ENCODE assay signal across 20 cellular contexts in the genomic region with DNA sequence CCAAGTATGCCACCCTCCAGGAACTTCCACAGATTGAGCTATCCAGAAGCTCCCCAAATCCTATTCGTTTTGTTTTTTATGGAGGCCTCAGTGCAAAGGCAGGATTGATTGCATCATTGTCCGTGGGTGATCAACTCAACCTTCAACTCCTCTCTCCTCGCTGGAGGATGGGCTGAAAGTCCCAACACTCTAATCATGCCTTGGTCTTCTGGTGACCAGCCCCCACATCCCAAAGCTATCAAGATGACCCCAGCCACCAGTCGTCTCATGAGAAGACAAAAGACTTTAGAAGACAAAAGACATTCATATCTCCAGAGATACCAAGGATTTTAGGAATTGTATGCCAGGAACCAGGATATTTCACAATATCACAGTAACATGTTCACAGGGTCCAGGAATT.
DNase-seq lines count a peak whose midpoint lies in the region; ATAC-seq and TF ChIP-seq lines count a peak whose summit lies in the region.
"Had no signal": no experiment of that assay in that cellular context is flagged by ENCODE, and none has a peak within 500 bp of the region (broad histone marks: within the 10 kb centered on the region; RNA-seq: fewer than 3 reads in every experiment).

No MANE protein-coding gene starts in this region.

- CTCF ChIA-PET in A673 (lab: Charles Lee) = no interaction called here

- H3K4me1 ChIP-seq in A673 (ENCODE audit: insufficient read depth, low read length, poor library complexity, severe bottlenecking) (peaks cover 29% of the 10 kb centered on the region), GM23338 (ENCODE audit: insufficient read depth) (peaks cover 6% of the 10 kb centered on the region; the same call in 1 of the 2 replicates), endodermal cell (ENCODE audit: control insufficient read depth, insufficient read depth, low read length) (peaks cover 10% of the 10 kb centered on the region), mesendoderm (ENCODE audit: control insufficient read depth, low read depth, low read length) (peaks cover 12% of the 10 kb centered on the region)
- H3K4me1 ChIP-seq: BE2C had no signal

- no peak overlapping the region for H4K5ac ChIP-seq in mesendoderm (ENCODE audit: low read length)

- intact Hi-C loops in A673 (cut with micrococcal nuclease; ENCODE audit: unreplicated experiment) = no loop called here

- peak overlapping the region; percentile 44 for H3K56ac ChIP-seq in mesendoderm (ENCODE audit: low read length)

- H3K27ac Mint-ChIP-seq in GM23338 = 0 out of 2 replicates have a peak overlapping the region, but pooled peaks have one; percentile 40
- peak overlapping the region; percentile 82 for H3K27ac Mint-ChIP-seq in endodermal cell

- no peak overlapping the region for H3K4me3 Mint-ChIP-seq in GM23338
- H3K4me3 Mint-ChIP-seq in endodermal cell = no peak overlapping the region
- H3K4me3 Mint-ChIP-seq: CD4-positive, alpha-beta memory T cell had no signal

- BruUV-seq in A673 (replicated peaks; lab: Mats Ljungman, UMichigan) = no TSS peak

- H2AK5ac ChIP-seq in mesendoderm (ENCODE audit: low read length) = no peak overlapping the region

- POLR2A ChIA-PET in A673 (lab: Charles Lee; ENCODE audit: low non-redundant PET) = no interaction called here

- peak overlapping the region; percentile 71 for H3K18ac ChIP-seq in mesendoderm (ENCODE audit: low read length)

- no peaks in the 10 kb centered on the region for H3K9me3 Mint-ChIP-seq in GM23338
- H3K9me3 Mint-ChIP-seq in endodermal cell = peaks cover 9% of the 10 kb centered on the region

- no peaks in the 10 kb centered on the region for H4K20me1 ChIP-seq in GM23338 (replicated peaks; ENCODE audit: insufficient read depth)

- H3K27me3 ChIP-seq in A673 (replicated peaks; ENCODE audit: insufficient read depth, low read depth, low read length, poor library complexity) (no peaks in the 10 kb centered on the region), GM23338 (ENCODE audit: insufficient read depth) (no peaks in the 10 kb centered on the region), endodermal cell (ENCODE audit: control insufficient read depth, insufficient read depth, low read length, poor library complexity, severe bottlenecking) (no peaks in the 10 kb centered on the region), mesendoderm (ENCODE audit: insufficient read depth, low read length, poor library complexity) (no peaks in the 10 kb centered on the region)

- H3F3A ChIP-seq in GM23338 (replicated peaks; ENCODE audit: low read depth) = no peaks in the 10 kb centered on the region

- 67 to 100% methylated on average over 2 to 4 of the region's 4 CpGs for WGBS in endodermal cell (ENCODE audit: insufficient coverage in 1 of 2, insufficient read length in 1 of 2), 2 experiments
- no CpG with 5 or more reads among the region's 4 CpGs for WGBS in mesendoderm (ENCODE audit: extremely low coverage, insufficient coverage, low lambda C conversion rate)

- H3K4me3 ChIP-seq in A673 (ENCODE audit: low read depth, low read length, poor library complexity, severe bottlenecking) (no peak overlapping the region), GM23338 (no peak overlapping the region), endodermal cell (ENCODE audit: low read length) (no peak overlapping the region), mesendoderm (ENCODE audit: low read length) (no peak overlapping the region)

- H3K4me1 Mint-ChIP-seq in GM23338 (peaks cover 6% of the 10 kb centered on the region; the same call in 2 of the 3 replicates), endodermal cell (peaks cover 28% of the 10 kb centered on the region)
- H3K4me1 Mint-ChIP-seq: CD4-positive, alpha-beta memory T cell had no signal

- H3K9me3 ChIP-seq in A673 (ENCODE audit: low read depth, low read length, poor library complexity, severe bottlenecking) (no peaks in the 10 kb centered on the region), endodermal cell (ENCODE audit: control insufficient read depth, low read length) (peaks cover 30% of the 10 kb centered on the region)
- H3K9me3 ChIP-seq: BE2C had no signal

- no peak for ATAC-seq in GM23338
- ATAC-seq: HCT116 had no signal

- no peak for TF ChIP-seq CTCF in A673 (conservative IDR thresholded peaks at IDR 0.05; ENCODE audit: low read depth, low read length)
- no peak for TF ChIP-seq CTCF in GM23338 (conservative IDR thresholded peaks at IDR 0.05; ENCODE audit: low read depth in 2 of 2)
- no peak for TF ChIP-seq CTCF in endodermal cell (conservative IDR thresholded peaks at IDR 0.05)

- no peak overlapping the region for H3K4me2 ChIP-seq in GM23338
- H3K4me2 ChIP-seq in mesendoderm (ENCODE audit: low read length) = no peak overlapping the region

- H3K36me3 Mint-ChIP-seq in GM23338 (ENCODE audit: low read depth) = no peaks in the 10 kb centered on the region; the same call in 2 of the 3 replicates
- peaks cover 3% of the 10 kb centered on the region for H3K36me3 Mint-ChIP-seq in endodermal cell (ENCODE audit: low read depth)
- H3K36me3 Mint-ChIP-seq: CD4-positive, alpha-beta memory T cell had no signal

- no peak overlapping the region for H2BK15ac ChIP-seq in mesendoderm (replicated peaks; ENCODE audit: low read depth)

- no peak overlapping the region for H4K8ac ChIP-seq in mesendoderm (ENCODE audit: low read depth, low read length)

- H3K79me2 ChIP-seq in GM23338 (replicated peaks; ENCODE audit: insufficient read depth) = no peaks in the 10 kb centered on the region
- H3K79me2 ChIP-seq in mesendoderm (ENCODE audit: control insufficient read depth, insufficient read depth, low read length) = no peaks in the 10 kb centered on the region

- peak overlapping the region; percentile 86 for H2BK120ac ChIP-seq in mesendoderm (ENCODE audit: low read depth, low read length)

- H3K4ac ChIP-seq in mesendoderm (ENCODE audit: low read depth, low read length) = no peak overlapping the region

- H3K27ac ChIP-seq in A673 (ENCODE audit: low read depth, low read length, poor library complexity, severe bottlenecking) = peak overlapping the region; percentile 76
- no peak overlapping the region for H3K27ac ChIP-seq in GM23338 (ENCODE audit: low read depth)
- H3K27ac ChIP-seq in endodermal cell (ENCODE audit: low read depth, low read length) = no peak overlapping the region
- peak overlapping the region; percentile 40 for H3K27ac ChIP-seq in mesendoderm (ENCODE audit: low read depth, low read length)
- H3K27ac ChIP-seq: 22Rv1 had no signal

- no peak overlapping the region for H2AFZ ChIP-seq in GM23338

- H3K9ac ChIP-seq in endodermal cell (ENCODE audit: extremely low read depth, low read length, poor library complexity, severe bottlenecking) (no peak overlapping the region), mesendoderm (ENCODE audit: low read length) (no peak overlapping the region)

- no peaks in the 10 kb centered on the region for H3K27me3 Mint-ChIP-seq in GM23338 (ENCODE audit: insufficient read depth, low read depth, poor library complexity)
- H3K27me3 Mint-ChIP-seq in endodermal cell (ENCODE audit: insufficient read depth) = peaks cover 1% of the 10 kb centered on the region
- H3K27me3 Mint-ChIP-seq: CD4-positive, alpha-beta memory T cell had no signal

- H3K36me3 ChIP-seq in A673 (ENCODE audit: insufficient read depth, low read length, poor library complexity, severe bottlenecking) (no peaks in the 10 kb centered on the region), GM23338 (ENCODE audit: insufficient read depth) (no peaks in the 10 kb centered on the region), endodermal cell (ENCODE audit: control insufficient read depth, insufficient read depth, low read length) (peaks cover 10% of the 10 kb centered on the region), mesendoderm (ENCODE audit: control insufficient read depth, insufficient read depth, low read length) (no peaks in the 10 kb centered on the region)
- H3K36me3 ChIP-seq: BE2C had no signal

- peaks cover 19% of the 10 kb centered on the region for H3K9me2 ChIP-seq in GM23338 (ENCODE audit: insufficient read depth)

- H2BK5ac ChIP-seq in mesendoderm (ENCODE audit: low read length) = peak overlapping the region; percentile 51

- no peaks in the 10 kb centered on the region for H3K79me1 ChIP-seq in mesendoderm (ENCODE audit: low read length)

- no peak overlapping the region for H3K23ac ChIP-seq in mesendoderm (ENCODE audit: low read length)

- DNase-seq in A673 (ENCODE audit: low spot score) (no peak), GM23338 (ENCODE audit: low spot score) (no peak), endodermal cell (no peak), mesendoderm (peak; percentile 60), NCI-H1694 treated with DMSO at 0.1 percent for 48 hours (lab: John Stamatoyannopoulos, UW) (no peak), nucleus accumbens (lab: John Stamatoyannopoulos, UW) (no peak)
- DNase-seq in activated CD4-positive, alpha-beta T cell treated with anti-CD3 and anti-CD28 coated beads, Interleukin-2, amount 50 U/mL, for 4 hours = no peak
- DNase-seq: ACHN; AML-193; BE2C; C1 segment of cervical spinal cord; Calu3; CD4-positive, alpha-beta memory T cell; COR-L47; DMS53; DMS79 treated with DMSO at 0.1 percent for 48 hours; GF-D8; H7 had no signal

TF ChIP-seq in GM23338, 12 proteins besides CTCF, POLR2A, EP300 and RAD21 (continues in another document):
- TF ChIP-seq ZNF114 (CRISPR knock-in tag; IDR thresholded peaks at IDR 0.05) (no peak), CREB1 (CRISPR knock-in tag; IDR thresholded peaks at IDR 0.05; ENCODE audit: low read depth) (no peak), POLR2AphosphoS5 (IDR thresholded peaks at IDR 0.05; ENCODE audit: low read depth) (no peak), JUNB (IDR thresholded peaks at IDR 0.05; ENCODE audit: unreplicated experiment) (no peak), ZNF331 (CRISPR knock-in tag; IDR thresholded peaks at IDR 0.05; ENCODE audit: low read depth) (no peak), NANOG (IDR thresholded peaks at IDR 0.05; ENCODE audit: borderline replicate concordance) (no peak), STAT1 (IDR thresholded peaks at IDR 0.05; ENCODE audit: unreplicated experiment) (no peak)
- TF ChIP-seq, protein P1, sequence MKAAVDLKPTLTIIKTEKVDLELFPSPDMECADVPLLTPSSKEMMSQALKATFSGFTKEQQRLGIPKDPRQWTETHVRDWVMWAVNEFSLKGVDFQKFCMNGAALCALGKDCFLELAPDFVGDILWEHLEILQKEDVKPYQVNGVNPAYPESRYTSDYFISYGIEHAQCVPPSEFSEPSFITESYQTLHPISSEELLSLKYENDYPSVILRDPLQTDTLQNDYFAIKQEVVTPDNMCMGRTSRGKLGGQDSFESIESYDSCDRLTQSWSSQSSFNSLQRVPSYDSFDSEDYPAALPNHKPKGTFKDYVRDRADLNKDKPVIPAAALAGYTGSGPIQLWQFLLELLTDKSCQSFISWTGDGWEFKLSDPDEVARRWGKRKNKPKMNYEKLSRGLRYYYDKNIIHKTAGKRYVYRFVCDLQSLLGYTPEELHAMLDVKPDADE (IDR thresholded peaks at IDR 0.05) = no peak

Comparison
In these comparisons a context has a peak if more than half of its experiments do, and no peak if none do; other contexts are left out.
1. H3K27ac ChIP-seq: peak in A673 (single experiment) and mesendoderm (single experiment); none in GM23338 (single experiment) and endodermal cell (single experiment).